7 cellular contexts compared by ENCODE assay signal in genomic region chr19:6048808-6049405, GRCh38.
A peak's percentile ranks its signal among the peaks of the same experiment; 100 is the strongest.
DNase-seq lines count a peak whose midpoint lies in the region; ATAC-seq and TF ChIP-seq lines count a peak whose summit lies in the region.

No MANE protein-coding gene starts in this region.

- peaks cover 4% of the 10 kb centered on the region for H3K4me1 Mint-ChIP-seq in activated naive CD8-positive, alpha-beta T cell treated with anti-CD3 and anti-CD28 coated beads, Interleukin-2, amount 10 ng/mL, durations not matched to agents 7 days and 5 days

- peak; percentile 97 for ATAC-seq in activated naive CD8-positive, alpha-beta T cell treated with anti-CD3 and anti-CD28 coated beads, Interleukin-2, amount 10 ng/mL, durations not matched to agents 7 days and 5 days (ENCODE audit: low read depth)
- peak; percentile 91 to 98 (median 96) for ATAC-seq in heart left ventricle
- ATAC-seq in GM19035 (IDR thresholded peaks at IDR 0.05; ENCODE audit: unreplicated experiment): no peak

- no peak overlapping the region for H3K27ac Mint-ChIP-seq in activated naive CD8-positive, alpha-beta T cell treated with anti-CD3 and anti-CD28 coated beads, Interleukin-2, amount 10 ng/mL, durations not matched to agents 7 days and 5 days

- peak overlapping the region in 1 of 12 donors; percentile 29 for H3K27ac ChIP-seq in heart left ventricle

- TF ChIP-seq CTCF in GM13976 (IDR thresholded peaks at IDR 0.05; ENCODE audit: borderline replicate concordance, control extremely low read depth, extremely low read depth, insufficient read depth, missing control alignments) (peak; percentile 91), heart left ventricle (IDR thresholded peaks at IDR 0.05) (peak; percentile 86 to 93 (median 90))

- no peak overlapping the region for H3K4me3 Mint-ChIP-seq in activated naive CD8-positive, alpha-beta T cell treated with anti-CD3 and anti-CD28 coated beads, Interleukin-2, amount 10 ng/mL, durations not matched to agents 7 days and 5 days

- no peaks in the 10 kb centered on the region for H3K9me3 Mint-ChIP-seq in activated naive CD8-positive, alpha-beta T cell treated with anti-CD3 and anti-CD28 coated beads, Interleukin-2, amount 10 ng/mL, durations not matched to agents 7 days and 5 days

- no peaks in the 10 kb centered on the region for H3K9me3 ChIP-seq in heart left ventricle

- H3K36me3 Mint-ChIP-seq in activated naive CD8-positive, alpha-beta T cell treated with anti-CD3 and anti-CD28 coated beads, Interleukin-2, amount 10 ng/mL, durations not matched to agents 7 days and 5 days: peaks cover 3% of the 10 kb centered on the region

- peak; percentile 92 for DNase-seq in GM13976 (ENCODE audit: low spot score)
- DNase-seq in NCI-H1105 treated with DMSO at 0.1 percent for 48 hours (lab: John Stamatoyannopoulos, UW): peak; percentile 63
- peak; percentile 62 for DNase-seq in SW480 (ENCODE audit: low spot score)
- DNase-seq in activated naive CD8-positive, alpha-beta T cell treated with anti-CD3 and anti-CD28 coated beads, Interleukin-2, amount 10 ng/mL, durations not matched to agents 7 days and 5 days: peak; percentile 76
- peak; percentile 70 to 85 (median 72) for DNase-seq in heart left ventricle
- DNase-seq in renal cortical epithelial cell (ENCODE audit: low read depth): peak; percentile 53

- POLR2A ChIA-PET in activated naive CD8-positive, alpha-beta T cell treated with anti-CD3 and anti-CD28 coated beads, Interleukin-2, amount 10 ng/mL, durations not matched to agents 7 days and 5 days (lab: Charles Lee): no interaction called here

- peak overlapping the region in 1 of 12 donors; percentile 3 for H3K4me3 ChIP-seq in heart left ventricle

- H3K27me3 ChIP-seq in heart left ventricle: no peaks in the 10 kb centered on the region

- peaks cover 0 to 3% (median 0%) of the 10 kb centered on the region in 9 donors for H3K36me3 ChIP-seq in heart left ventricle

- no peaks in the 10 kb centered on the region for H3K27me3 Mint-ChIP-seq in activated naive CD8-positive, alpha-beta T cell treated with anti-CD3 and anti-CD28 coated beads, Interleukin-2, amount 10 ng/mL, durations not matched to agents 7 days and 5 days

- 16 to 18% (median 17%) methylated on average over 15 of the region's 15 CpGs for WGBS in heart left ventricle, 4 donors

- in situ Hi-C loops in GM13976 (cut with MboI; ENCODE audit: low sequenced_read_pairs, unreplicated experiment): loop anchor here (5.0 kb wide), 1 partner anchor 73 kb away; no protein-coding TSS in a partner anchor

- H3K4me1 ChIP-seq in heart left ventricle: peaks cover 0 to 19% (median 9%) of the 10 kb centered on the region in 12 donors

- no peak for TF ChIP-seq POLR2A in heart left ventricle (IDR thresholded peaks at IDR 0.05)

- intact Hi-C loops in heart left ventricle (cut with DNase I): loop anchor here (1.0 to 10.0 kb wide), 9 partner anchors 76 to 256 kb away; no protein-coding TSS in a partner anchor
